Comparison of ENCODE assay signal across 6 cellular contexts in the genomic region with DNA sequence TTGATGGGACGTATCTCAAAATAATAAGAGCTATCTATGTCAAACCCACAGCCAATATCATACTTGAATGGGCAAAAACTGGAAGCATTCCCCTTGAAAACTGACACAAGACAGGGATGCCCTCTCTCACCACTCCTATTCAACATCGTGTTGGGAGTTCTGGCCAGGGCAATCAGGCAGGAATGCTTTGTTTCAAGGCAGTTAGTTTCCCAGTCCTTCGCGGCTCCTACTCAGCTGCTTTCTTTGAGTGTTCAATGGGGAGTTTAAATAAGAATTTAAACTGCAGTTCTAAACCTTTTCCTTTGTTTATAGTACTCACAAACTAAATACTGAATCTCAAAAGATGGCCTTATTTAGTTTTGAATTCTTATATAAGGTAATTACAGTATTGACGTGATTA.
DNase-seq lines count a peak whose midpoint lies in the region; FAIRE-seq and TF ChIP-seq lines count a peak whose summit lies in the region.
"Not testable (repeated sequence)": the region's sequence is repeated elsewhere in the genome, so short reads cannot be mapped to it uniquely, and the experiment has no call there.

No MANE protein-coding gene starts in this region.

- H3K9me3 ChIP-seq in H9 (ENCODE audit: control insufficient read depth, low read depth, low read length); NT2/D1 (ENCODE audit: insufficient read depth, low read length); H1 (ENCODE audit: insufficient read depth in 2 of 2, low read depth in 1 of 2, low read length in 1 of 2); neural progenitor cell (ENCODE audit: low read depth): not testable (repeated sequence)

- not testable (repeated sequence) for TF ChIP-seq POLR2A in H1 (IDR thresholded peaks at IDR 0.05; ENCODE audit: control extremely low read depth in 1 of 2, low read depth in 2 of 2, low read length in 2 of 2)

- H2AK5ac ChIP-seq in H9 (ENCODE audit: insufficient read length, low read length); H1 (ENCODE audit: low read depth, low read length): not testable (repeated sequence)

- not testable (repeated sequence) for H3K79me2 ChIP-seq in H9 (ENCODE audit: insufficient read depth, low read length); H1 (ENCODE audit: control insufficient read depth in 1 of 2, insufficient read depth in 2 of 2, low read length in 2 of 2); neural progenitor cell (ENCODE audit: low read depth)

- H3K56ac ChIP-seq in H9 (ENCODE audit: insufficient read length, low read depth, low read length); H1 (replicated peaks; ENCODE audit: insufficient read length, low read depth, low read length): not testable (repeated sequence)

- H2BK20ac ChIP-seq in H9 (ENCODE audit: low read depth, low read length, poor library complexity, severe bottlenecking); H1 (ENCODE audit: low read length): not testable (repeated sequence)

- CTCF ChIA-PET in H1 (lab: Charles Lee; ENCODE audit: partially characterized antibody) = not testable (repeated sequence)

- H3K27ac Mint-ChIP-seq in H9 = peak overlapping the region in 1 of 3 experiments; percentile 84; a peak in 2 of 7 replicates
- H3K27ac Mint-ChIP-seq in neural progenitor cell = not testable (repeated sequence)

- not testable (repeated sequence) for H3K4me3 ChIP-seq in NT2/D1 (ENCODE audit: insufficient read length, low read depth); H1 (ENCODE audit: extremely low read depth in 1 of 4, insufficient read depth in 2 of 4, low read depth in 3 of 4, low read length in 4 of 4); neural progenitor cell

- not testable (repeated sequence) for H2BK120ac ChIP-seq in H9 (ENCODE audit: low read depth, low read length, poor library complexity, severe bottlenecking); H1 (replicated peaks; ENCODE audit: low read depth, low read length)

- TF ChIP-seq RAD21 in H1 (IDR thresholded peaks at IDR 0.05 in 1 of 2, conservative IDR thresholded peaks at IDR 0.05 in 1 of 2; ENCODE audit: low read depth in 2 of 2, low read length in 2 of 2) = not testable (repeated sequence)

- H3K9ac ChIP-seq in H9 (ENCODE audit: extremely low read depth, insufficient read length, low read length); NT2/D1 (ENCODE audit: insufficient read length, low read depth); H1 (replicated peaks in 1 of 4; ENCODE audit: extremely low read depth in 1 of 4, low read depth in 3 of 4, low read length in 3 of 4); neural progenitor cell: not testable (repeated sequence)

- H3K4me1 Mint-ChIP-seq in H9 = peaks cover 11 to 12% of the 10 kb centered on the region in 2 experiments
- H3K4me1 Mint-ChIP-seq in neural progenitor cell = not testable (repeated sequence)

- WGBS in H9 (ENCODE audit: extremely low coverage, insufficient read length, low lambda C conversion rate) = no CpG with 5 or more reads among the region's 5 CpGs
- WGBS in H1 (ENCODE audit: extremely low coverage in 1 of 2, insufficient coverage in 1 of 2, insufficient read length in 1 of 2, insufficient replicate concordance in 2 of 2, low coverage in 1 of 2, low lambda C conversion rate in 2 of 2, missing lambda C conversion rate in 1 of 2), 2 experiments = 40% methylated on average over 5 of the region's 5 CpGs; no CpG with 5 or more reads in 1 of the 2 experiments

- not testable (repeated sequence) for TF ChIP-seq CTCF in H9 (conservative IDR thresholded peaks at IDR 0.05); H1 (IDR thresholded peaks at IDR 0.05; ENCODE audit: control extremely low read depth in 1 of 3, insufficient read depth in 1 of 3, low read depth in 1 of 3, low read length in 3 of 3); neural progenitor cell (IDR thresholded peaks at IDR 0.05)

- not testable (repeated sequence) for H3T11ph ChIP-seq in H9 (ENCODE audit: low read length)

- not testable (repeated sequence) for H3K4me2 ChIP-seq in H9 (ENCODE audit: insufficient read depth, insufficient read length, low read length)
- H3K4me2 ChIP-seq in H1 (ENCODE audit: insufficient read depth in 1 of 2, low read depth in 2 of 2, low read length in 2 of 2) (0 out of 4 replicates have a peak overlapping the region, but pooled peaks of 1 of the 2 experiments have one; percentile 8), neural progenitor cell (peak overlapping the region; percentile 30)

- not testable (repeated sequence) for H3K79me1 ChIP-seq in H9 (ENCODE audit: insufficient read depth, low read depth, low read length, poor library complexity, severe bottlenecking); H1 (ENCODE audit: low read depth, low read length)

- H3K27me3 Mint-ChIP-seq in H9 (ENCODE audit: low read depth); neural progenitor cell (ENCODE audit: insufficient read depth, low read depth): not testable (repeated sequence)

- POLR2A ChIA-PET in H1 (lab: Charles Lee; ENCODE audit: partially characterized antibody) = not testable (repeated sequence)

- H3K27me3 ChIP-seq in H9 (ENCODE audit: insufficient read depth, low read length); NT2/D1 (ENCODE audit: insufficient read depth, insufficient read length); H1 (replicated peaks in 1 of 4; ENCODE audit: control insufficient read depth in 3 of 4, extremely low read depth in 1 of 4, insufficient read depth in 3 of 4, low read length in 3 of 4); neural progenitor cell: not testable (repeated sequence)

- H4K8ac ChIP-seq in H9 (replicated peaks; ENCODE audit: insufficient read length, low read depth, low read length); H1 (ENCODE audit: extremely low read depth, insufficient read depth, low read length): not testable (repeated sequence)

- FAIRE-seq in H1 (lab: Jason Lieb, UNC) = peak; percentile 13

- not testable (repeated sequence) for H3K36me3 ChIP-seq in NT2/D1 (ENCODE audit: insufficient read depth, insufficient read length, low read length); H1 (ENCODE audit: control insufficient read depth in 2 of 4, insufficient read depth in 4 of 4, low read length in 3 of 4); neural progenitor cell

- not testable (repeated sequence) for H3K23me2 ChIP-seq in H9 (ENCODE audit: insufficient read length, low read depth, low read length, poor library complexity, severe bottlenecking); H1 (ENCODE audit: low read depth, low read length)

- H3K23ac ChIP-seq in H9 (ENCODE audit: insufficient read length, low read depth, low read length); H1 (ENCODE audit: insufficient read length): not testable (repeated sequence)

- not testable (repeated sequence) for H3K27ac ChIP-seq in H9 (ENCODE audit: insufficient read length, low read depth, low read length); H1 (ENCODE audit: low read depth, low read length); neural progenitor cell

- H4K91ac ChIP-seq in H9 (ENCODE audit: insufficient read length, low read depth, low read length); H1 (replicated peaks; ENCODE audit: insufficient read length, low read length): not testable (repeated sequence)

- DNase-seq in H9 (peak; percentile 41), NT2/D1 (ENCODE audit: low read depth, low spot score) (peak; percentile 49), H1 (ENCODE audit: low read depth in 1 of 2, low spot score in 2 of 2) (peak in 1 of 2 experiments; percentile 38), iPS DF 19.7 (ENCODE audit: low read depth, low spot score) (peak; percentile 20), medulla oblongata (ENCODE audit: extremely low spot score) (peak; percentile 21), neural progenitor cell (ENCODE audit: low spot score) (peak; percentile 78)

- H2BK12ac ChIP-seq in H9 (ENCODE audit: insufficient read length, low read depth, low read length); H1 (ENCODE audit: low read depth, low read length): not testable (repeated sequence)

- not testable (repeated sequence) for H4K5ac ChIP-seq in H9 (ENCODE audit: insufficient read length, low read depth, low read length); H1 (ENCODE audit: insufficient read length, low read depth, low read length)

- not testable (repeated sequence) for H3K4me1 ChIP-seq in H9 (ENCODE audit: insufficient read depth, low read length); NT2/D1 (ENCODE audit: insufficient read depth, insufficient read length); H1 (replicated peaks in 1 of 4; ENCODE audit: control insufficient read depth in 3 of 4, insufficient read depth in 4 of 4, low read length in 3 of 4); neural progenitor cell

- H3K18ac ChIP-seq in H9 (ENCODE audit: insufficient read length, low read depth, low read length); H1 (ENCODE audit: extremely low read depth, low read length): not testable (repeated sequence)

- H3K4me3 Mint-ChIP-seq in H9, neural progenitor cell: not testable (repeated sequence)

- H2BK5ac ChIP-seq in H9 (ENCODE audit: insufficient read length, low read length); H1 (ENCODE audit: low read depth, low read length): not testable (repeated sequence)

- TF ChIP-seq EP300 in H1 (IDR thresholded peaks at IDR 0.05; ENCODE audit: borderline replicate concordance in 1 of 2, low read depth in 2 of 2, low read length in 2 of 2) = not testable (repeated sequence)

- H4K20me1 ChIP-seq in H9 (ENCODE audit: control insufficient read depth, insufficient read depth, insufficient read length); H1 (replicated peaks in 1 of 2; ENCODE audit: control insufficient read depth in 1 of 2, insufficient read depth in 2 of 2, low read length in 2 of 2); neural progenitor cell (ENCODE audit: low read depth): not testable (repeated sequence)

- not testable (repeated sequence) for H2AFZ ChIP-seq in H9 (ENCODE audit: low read length); H1 (ENCODE audit: low read length); neural progenitor cell (replicated peaks)

- not testable (repeated sequence) for H3K4ac ChIP-seq in H9 (ENCODE audit: low read depth, low read length); H1 (replicated peaks; ENCODE audit: insufficient read length, low read depth, low read length)

- H3F3A ChIP-seq in neural progenitor cell (ENCODE audit: low read depth) = not testable (repeated sequence)

- not testable (repeated sequence) for H3K36me3 Mint-ChIP-seq in H9 (ENCODE audit: insufficient read depth in 1 of 3, low read depth in 3 of 3); neural progenitor cell

- H3K9me3 Mint-ChIP-seq in H9, neural progenitor cell: not testable (repeated sequence)

- H2BK15ac ChIP-seq in H9 (ENCODE audit: low read depth, low read length); H1 (ENCODE audit: low read length): not testable (repeated sequence)

- not testable (repeated sequence) for H3K14ac ChIP-seq in H9 (ENCODE audit: insufficient read depth, low read length); H1 (ENCODE audit: insufficient read length)
